21 cellular contexts compared by ENCODE assay signal in genomic region chr1:33097762-33098161, GRCh38. TPM values are rescaled to one million over a fixed set of nuclear protein-coding genes. Genes with fewer than 3 reads are reported as not detected.
A peak's percentile ranks its signal among the peaks of the same experiment; 100 is the strongest.
DNase-seq lines count a peak whose midpoint lies in the region; ATAC-seq and TF ChIP-seq lines count a peak whose summit lies in the region.
"Had no signal": no experiment of that assay in that cellular context is flagged by ENCODE, and none has a peak within 500 bp of the region (broad histone marks: within the 10 kb centered on the region; RNA-seq: fewer than 3 reads in every experiment).

No MANE protein-coding gene starts in this region.

- DNase-seq in activated T-cell treated with anti-CD3 and anti-CD28 coated beads, Interleukin-2, amount 50 U/mL, for 72 hours: no peak
- DNase-seq in activated T-cell treated with anti-CD3 and anti-CD28 coated beads, Interleukin-2, amount 50 U/mL, for 24 hours: no peak
- no peak for DNase-seq in T-helper 17 cell
- DNase-seq in fibroblast of lung (ENCODE audit: low read depth in 2 of 2): no peak
- no peak for DNase-seq in kidney glomerular epithelial cell (lab: John Stamatoyannopoulos, UW)
- DNase-seq in SIG-M5 (lab: John Stamatoyannopoulos, UW): no peak
- no peak for DNase-seq in EL
- DNase-seq: activated gamma-delta T cell treated with Interleukin-2 at 50 U/mL for 16 hours; aorta; DMS79 treated with DMSO at 0.1 percent for 48 hours; effector CD8-positive, alpha-beta T cell; esophagus squamous epithelium; NCI-H1092 treated with DMSO at 0.1 percent for 48 hours; NCI-H2107; NCI-H510A; stimulated activated CD4-positive, alpha-beta T cell treated with anti-CD3 and anti-CD28 coated beads, Interleukin-4, amount 100 ng/mL, for 4 hours had no signal

- no peak overlapping the region for H3K4me2 ChIP-seq in fibroblast of lung (ENCODE audit: extremely low read depth, insufficient read depth, low read length)
- H3K4me2 ChIP-seq: neural progenitor cell had no signal

- H3K4me3 ChIP-seq in fibroblast of lung (replicated peaks in 1 of 4; ENCODE audit: control extremely low read depth in 1 of 4, insufficient read depth in 1 of 4, low read depth in 3 of 4, low read length in 4 of 4): no peak overlapping the region
- H3K4me3 ChIP-seq: esophagus squamous epithelium, neural progenitor cell had no signal

- no peaks in the 10 kb centered on the region for H4K20me1 ChIP-seq in fibroblast of lung (ENCODE audit: control insufficient read depth, extremely low read depth, insufficient read depth, low read length)

- H3K27me3 ChIP-seq in fibroblast of lung (ENCODE audit: control insufficient read depth, insufficient read depth, low read length): no peaks in the 10 kb centered on the region
- H3K27me3 ChIP-seq: esophagus squamous epithelium, neural progenitor cell had no signal

- H3K27ac ChIP-seq in fibroblast of lung (ENCODE audit: insufficient read depth, low read length): peak overlapping the region; percentile 100
- H3K27ac ChIP-seq: neural progenitor cell had no signal

- H3K9ac ChIP-seq in fibroblast of lung (ENCODE audit: insufficient read depth, low read length): no peak overlapping the region
- H3K9ac ChIP-seq: neural progenitor cell had no signal

- no peaks in the 10 kb centered on the region for H3K79me2 ChIP-seq in fibroblast of lung (ENCODE audit: control insufficient read depth, insufficient read depth, low read length)

- H3K4me3 Mint-ChIP-seq in activated T-cell treated with anti-CD3 and anti-CD28 coated beads, Interleukin-2, amount 50 U/mL, for 72 hours: no peak overlapping the region
- no peak overlapping the region for H3K4me3 Mint-ChIP-seq in activated T-cell treated with anti-CD3 and anti-CD28 coated beads, Interleukin-2, amount 50 U/mL, for 24 hours
- H3K4me3 Mint-ChIP-seq in T-helper 17 cell: no peak overlapping the region
- H3K4me3 Mint-ChIP-seq: mesothelial cell of epicardium, neural progenitor cell, WTC11 had no signal

- H3K27ac Mint-ChIP-seq in activated T-cell treated with anti-CD3 and anti-CD28 coated beads, Interleukin-2, amount 50 U/mL, for 72 hours: peak overlapping the region; percentile 52
- no peak overlapping the region for H3K27ac Mint-ChIP-seq in activated T-cell treated with anti-CD3 and anti-CD28 coated beads, Interleukin-2, amount 50 U/mL, for 24 hours
- peak overlapping the region; percentile 98 for H3K27ac Mint-ChIP-seq in T-helper 17 cell
- H3K27ac Mint-ChIP-seq: mesothelial cell of epicardium, neural progenitor cell, WTC11 had no signal

- no peaks in the 10 kb centered on the region for H3K9me3 Mint-ChIP-seq in activated T-cell treated with anti-CD3 and anti-CD28 coated beads, Interleukin-2, amount 50 U/mL, for 72 hours
- peaks cover 3% of the 10 kb centered on the region for H3K9me3 Mint-ChIP-seq in activated T-cell treated with anti-CD3 and anti-CD28 coated beads, Interleukin-2, amount 50 U/mL, for 24 hours
- H3K9me3 Mint-ChIP-seq: mesothelial cell of epicardium, neural progenitor cell, WTC11 had no signal

- no peaks in the 10 kb centered on the region for H3K36me3 Mint-ChIP-seq in activated T-cell treated with anti-CD3 and anti-CD28 coated beads, Interleukin-2, amount 50 U/mL, for 72 hours (ENCODE audit: insufficient read depth in 2 of 2)
- peaks cover 3% of the 10 kb centered on the region for H3K36me3 Mint-ChIP-seq in activated T-cell treated with anti-CD3 and anti-CD28 coated beads, Interleukin-2, amount 50 U/mL, for 24 hours (ENCODE audit: low read depth)
- H3K36me3 Mint-ChIP-seq in T-helper 17 cell (ENCODE audit: low read depth): peaks cover 4% of the 10 kb centered on the region
- H3K36me3 Mint-ChIP-seq: WTC11 had no signal

- no peaks in the 10 kb centered on the region for H3K27me3 Mint-ChIP-seq in activated T-cell treated with anti-CD3 and anti-CD28 coated beads, Interleukin-2, amount 50 U/mL, for 72 hours (ENCODE audit: low read depth)
- no peaks in the 10 kb centered on the region for H3K27me3 Mint-ChIP-seq in activated T-cell treated with anti-CD3 and anti-CD28 coated beads, Interleukin-2, amount 50 U/mL, for 24 hours
- H3K27me3 Mint-ChIP-seq in T-helper 17 cell: no peaks in the 10 kb centered on the region

- H2AFZ ChIP-seq in fibroblast of lung (ENCODE audit: low read length): no peak overlapping the region
- H2AFZ ChIP-seq: neural progenitor cell had no signal

- no peaks in the 10 kb centered on the region for H3K36me3 ChIP-seq in fibroblast of lung (ENCODE audit: control insufficient read depth, insufficient read depth, low read length)
- H3K36me3 ChIP-seq: neural progenitor cell had no signal

- no peaks in the 10 kb centered on the region for H3K9me3 ChIP-seq in T-helper 17 cell (ENCODE audit: control insufficient read depth, low read length, poor library complexity, severe bottlenecking)
- H3K9me3 ChIP-seq in fibroblast of lung (ENCODE audit: control insufficient read depth, insufficient read depth, low read depth, low read length): no peaks in the 10 kb centered on the region
- H3K9me3 ChIP-seq: esophagus squamous epithelium had no signal

- no peak for ATAC-seq in activated T-cell treated with anti-CD3 and anti-CD28 coated beads, Interleukin-2, amount 50 U/mL, for 72 hours (replicated peaks in 1 of 2)
- ATAC-seq in T-helper 17 cell: no peak
- ATAC-seq in HG03457 (IDR thresholded peaks at IDR 0.05; ENCODE audit: unreplicated experiment): no peak
- ATAC-seq: left lobe of liver, WTC11 had no signal

- TF ChIP-seq CTCF in fibroblast of lung (conservative IDR thresholded peaks at IDR 0.05 in 1 of 2, IDR thresholded peaks at IDR 0.05 in 1 of 2; ENCODE audit: low read depth in 1 of 2, low read length in 2 of 2): no peak

- H3K4me1 ChIP-seq in fibroblast of lung (ENCODE audit: control insufficient read depth, extremely low read depth, insufficient read depth, low read length): peaks cover 20% of the 10 kb centered on the region
- H3K4me1 ChIP-seq: neural progenitor cell had no signal

- peaks cover 24% of the 10 kb centered on the region for H3K4me1 Mint-ChIP-seq in activated T-cell treated with anti-CD3 and anti-CD28 coated beads, Interleukin-2, amount 50 U/mL, for 72 hours (ENCODE audit: low read depth)
- peaks cover 47% of the 10 kb centered on the region for H3K4me1 Mint-ChIP-seq in activated T-cell treated with anti-CD3 and anti-CD28 coated beads, Interleukin-2, amount 50 U/mL, for 24 hours (ENCODE audit: low read depth)
- H3K4me1 Mint-ChIP-seq in T-helper 17 cell: peaks cover 45% of the 10 kb centered on the region

RNA-seq across cellular contexts. Expression of gene AZIN2, which starts 16.8 kb away (rescaled TPM):
- 1 to 10 TPM; 2.5 to 4.1 TPM for total RNA-seq in activated T-cell treated with anti-CD3 and anti-CD28 coated beads, Interleukin-2, amount 50 U/mL, for 72 hours
- 1 to 10 TPM; 6.3 to 8.6 TPM for total RNA-seq in T-helper 17 cell
- total RNA-seq in fibroblast of lung: 4.4 and 9.1 TPM in 2 replicates
- polyA plus RNA-seq in fibroblast of lung: 2.1 and 3.2 TPM in 2 replicates
- 2.6 and 3.0 TPM in 2 replicates for polyA plus RNA-seq in fibroblast of lung (2012)
- polyA minus RNA-seq in fibroblast of lung (ENCODE audit: low replicate concordance): 0.85 and 7.5 TPM in 2 replicates
